1 cellular context compared by ENCODE assay signal in genomic region chr2:56117764-56118163, GRCh38.
TF ChIP-seq lines count a peak whose summit lies in the region.

No MANE protein-coding gene starts in this region.

TF ChIP-seq in K562, 482 proteins besides CTCF, POLR2A, EP300 and RAD21:
- TF ChIP-seq EGR1 (conservative IDR thresholded peaks at IDR 0.05) (no peak), MTA2 (IDR thresholded peaks at IDR 0.05; ENCODE audit: low read depth) (no peak), TCF7L2 (IDR thresholded peaks at IDR 0.05; ENCODE audit: low read depth, low read length) (no peak), HNRNPL (IDR thresholded peaks at IDR 0.05; ENCODE audit: low read depth, low read length) (no peak), ZNF449 (CRISPR knock-in tag; IDR thresholded peaks at IDR 0.05) (no peak), SMAD3 (CRISPR knock-in tag; conservative IDR thresholded peaks at IDR 0.05) (no peak), TCF3 (CRISPR knock-in tag; IDR thresholded peaks at IDR 0.05) (no peak), NRF1 (conservative IDR thresholded peaks at IDR 0.05 in 1 of 2, IDR thresholded peaks at IDR 0.05 in 1 of 2) (no peak), ATF4 (CRISPR knock-in tag; IDR thresholded peaks at IDR 0.05) (no peak), NR3C1 (CRISPR knock-in tag; IDR thresholded peaks at IDR 0.05) (no peak), CSDE1 (IDR thresholded peaks at IDR 0.05) (no peak), FOXP1 (CRISPR knock-in tag; IDR thresholded peaks at IDR 0.05) (no peak), DEAF1 (CRISPR knock-in tag; IDR thresholded peaks at IDR 0.05) (no peak), ZNF23 (CRISPR knock-in tag; IDR thresholded peaks at IDR 0.05) (no peak), CBFA2T2 (conservative IDR thresholded peaks at IDR 0.05) (no peak), CEBPG (CRISPR knock-in tag; IDR thresholded peaks at IDR 0.05) (no peak), CEBPG (tag; conservative IDR thresholded peaks at IDR 0.05 in 1 of 2, IDR thresholded peaks at IDR 0.05 in 1 of 2) (no peak), TGIF2 (CRISPR knock-in tag; IDR thresholded peaks at IDR 0.05) (no peak), ZNF778 (CRISPR knock-in tag; IDR thresholded peaks at IDR 0.05) (no peak), ETS1 (conservative IDR thresholded peaks at IDR 0.05; ENCODE audit: control insufficient read depth, low read depth, low read length) (no peak), ZNF518B (CRISPR knock-in tag; IDR thresholded peaks at IDR 0.05) (no peak)
TF ChIP-seq in K562: peak in this region for 0.
